In the genomic region with DNA sequence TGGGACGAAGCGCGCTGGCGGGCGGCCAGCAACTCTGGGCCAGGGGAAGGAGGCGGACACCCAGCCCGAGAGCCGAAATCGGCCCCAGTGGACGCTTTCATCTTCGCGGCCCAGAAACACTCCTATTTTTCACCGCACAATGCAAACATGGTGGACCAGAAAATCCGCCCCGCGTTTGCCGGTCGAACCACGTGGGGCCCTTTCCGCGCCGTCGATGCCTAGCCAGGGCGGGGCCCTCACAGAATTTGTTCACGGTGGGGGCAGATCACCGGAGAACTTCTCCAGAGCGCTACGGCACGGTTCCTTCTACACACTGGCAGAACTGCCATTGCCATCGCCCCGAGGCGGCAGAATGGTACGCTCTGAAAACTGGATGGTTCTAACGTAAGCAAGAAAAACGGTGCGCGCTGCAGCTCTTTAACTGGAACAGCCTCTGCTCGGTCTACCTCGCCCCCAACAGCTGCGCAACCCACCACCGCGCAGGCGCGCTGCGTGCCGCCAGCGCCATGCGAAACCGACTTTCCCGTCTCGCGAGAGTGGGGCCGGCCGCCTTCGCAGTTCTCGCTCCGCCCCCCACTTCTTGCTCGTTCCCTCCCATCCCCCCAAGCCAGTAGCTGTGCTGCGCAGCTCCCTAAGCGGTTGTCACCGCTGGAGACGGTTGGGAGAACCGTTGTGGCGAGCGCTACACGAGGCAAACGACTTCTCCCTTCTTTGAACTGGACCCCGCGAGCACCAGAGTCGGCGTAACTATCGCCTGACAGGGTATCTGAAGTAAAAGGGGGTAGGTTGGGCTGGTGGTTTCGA, we compare ENCODE assay signal across 8 cellular contexts. TPM values are rescaled to one million over a fixed set of nuclear protein-coding genes. Genes with fewer than 3 reads are reported as not detected.
A peak's percentile ranks its signal among the peaks of the same experiment; 100 is the strongest.
DNase-seq lines count a peak whose midpoint lies in the region; ATAC-seq lines count a peak whose summit lies in the region.

A gene with protein sequence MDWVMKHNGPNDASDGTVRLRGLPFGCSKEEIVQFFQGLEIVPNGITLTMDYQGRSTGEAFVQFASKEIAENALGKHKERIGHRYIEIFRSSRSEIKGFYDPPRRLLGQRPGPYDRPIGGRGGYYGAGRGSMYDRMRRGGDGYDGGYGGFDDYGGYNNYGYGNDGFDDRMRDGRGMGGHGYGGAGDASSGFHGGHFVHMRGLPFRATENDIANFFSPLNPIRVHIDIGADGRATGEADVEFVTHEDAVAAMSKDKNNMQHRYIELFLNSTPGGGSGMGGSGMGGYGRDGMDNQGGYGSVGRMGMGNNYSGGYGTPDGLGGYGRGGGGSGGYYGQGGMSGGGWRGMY (plus strand): TSS at position 610 of the 804 bp plus-strand sequence. CDS start 5,158 bp downstream, outside the sequence.

- peaks cover 1% of the 10 kb centered on the region for H3K27me3 Mint-ChIP-seq in activated T-helper 1 cell treated with anti-CD3 and anti-CD28 coated beads, Interleukin-12 subunit alpha, Interleukin-12 subunit beta, Interleukin-2, Interleukin-4 antibody, amounts not matched to agents 30 ng/mL and 10 ng/mL and 1 ng/mL, durations not matched to agents 14 hours and 24 hours and 36 hours (ENCODE audit: insufficient read depth)
- no peaks in the 10 kb centered on the region for H3K27me3 Mint-ChIP-seq in naive B cell

- peak within 1 kb of the TSS; percentile 100 for H3K4me3 Mint-ChIP-seq in activated T-helper 1 cell treated with anti-CD3 and anti-CD28 coated beads, Interleukin-12 subunit alpha, Interleukin-12 subunit beta, Interleukin-2, Interleukin-4 antibody, amounts not matched to agents 30 ng/mL and 10 ng/mL and 1 ng/mL, durations not matched to agents 14 hours and 24 hours and 36 hours
- H3K4me3 Mint-ChIP-seq in naive B cell, result peak within 1 kb of the TSS; percentile 98 to 100 (median 100)
- H3K4me3 Mint-ChIP-seq in stimulated activated effector memory CD8-positive, alpha-beta T cell treated with anti-CD3 and anti-CD28 coated beads, Interleukin-12 subunit alpha, Interleukin-12 subunit beta, amount 100 ng/mL, for 72 hours, result peak within 1 kb of the TSS; percentile 97

- intact Hi-C loops in activated T-helper 1 cell treated with anti-CD3 and anti-CD28 coated beads, Interleukin-12 subunit alpha, Interleukin-12 subunit beta, Interleukin-2, Interleukin-4 antibody, amounts not matched to agents 30 ng/mL and 10 ng/mL and 1 ng/mL, durations not matched to agents 14 hours and 24 hours and 36 hours (cut with micrococcal nuclease), result loop anchor here (1.0 to 5.0 kb wide), 10 partner anchors 76 to 570 kb away; a partner anchor contains a TSS

- no peaks in the 10 kb centered on the region for H3K9me3 Mint-ChIP-seq in activated T-helper 1 cell treated with anti-CD3 and anti-CD28 coated beads, Interleukin-12 subunit alpha, Interleukin-12 subunit beta, Interleukin-2, Interleukin-4 antibody, amounts not matched to agents 30 ng/mL and 10 ng/mL and 1 ng/mL, durations not matched to agents 14 hours and 24 hours and 36 hours
- peaks cover 0 to 8% (median 2%) of the 10 kb centered on the region in 7 donors for H3K9me3 Mint-ChIP-seq in naive B cell
- H3K9me3 Mint-ChIP-seq in stimulated activated effector memory CD8-positive, alpha-beta T cell treated with anti-CD3 and anti-CD28 coated beads, Interleukin-12 subunit alpha, Interleukin-12 subunit beta, amount 100 ng/mL, for 72 hours, result no peaks in the 10 kb centered on the region

- peaks cover 36% of the 10 kb centered on the region for H3K36me3 Mint-ChIP-seq in activated T-helper 1 cell treated with anti-CD3 and anti-CD28 coated beads, Interleukin-12 subunit alpha, Interleukin-12 subunit beta, Interleukin-2, Interleukin-4 antibody, amounts not matched to agents 30 ng/mL and 10 ng/mL and 1 ng/mL, durations not matched to agents 14 hours and 24 hours and 36 hours (ENCODE audit: low read depth)
- peaks cover 0 to 7% of the 10 kb centered on the region in 2 donors for H3K36me3 Mint-ChIP-seq in naive B cell
- H3K36me3 Mint-ChIP-seq in stimulated activated effector memory CD8-positive, alpha-beta T cell treated with anti-CD3 and anti-CD28 coated beads, Interleukin-12 subunit alpha, Interleukin-12 subunit beta, amount 100 ng/mL, for 72 hours, result peaks cover 58% of the 10 kb centered on the region

- H3K4me1 Mint-ChIP-seq in activated T-helper 1 cell treated with anti-CD3 and anti-CD28 coated beads, Interleukin-12 subunit alpha, Interleukin-12 subunit beta, Interleukin-2, Interleukin-4 antibody, amounts not matched to agents 30 ng/mL and 10 ng/mL and 1 ng/mL, durations not matched to agents 14 hours and 24 hours and 36 hours (ENCODE audit: low read depth), result peaks cover 66% of the 10 kb centered on the region
- peaks cover 45 to 66% (median 59%) of the 10 kb centered on the region in 3 donors for H3K4me1 Mint-ChIP-seq in naive B cell
- peaks cover 56% of the 10 kb centered on the region for H3K4me1 Mint-ChIP-seq in stimulated activated effector memory CD8-positive, alpha-beta T cell treated with anti-CD3 and anti-CD28 coated beads, Interleukin-12 subunit alpha, Interleukin-12 subunit beta, amount 100 ng/mL, for 72 hours

- DNase-seq in EH (ENCODE audit: low read depth) (peak; percentile 97), GOT3 (lab: John Stamatoyannopoulos, UW) (peak; percentile 93), LHCN-M2 (ENCODE audit: low read depth) (peak; percentile 96), RPMI7951 (ENCODE audit: low read depth) (peak; percentile 93), fibroblast of gingiva (ENCODE audit: low read depth) (peak; percentile 98), naive B cell (peak; percentile 99)
- peak; percentile 99 for DNase-seq in activated T-helper 1 cell treated with anti-CD3 and anti-CD28 coated beads, Interleukin-12 subunit alpha, Interleukin-12 subunit beta, Interleukin-2, Interleukin-4 antibody, amounts not matched to agents 30 ng/mL and 10 ng/mL and 1 ng/mL, durations not matched to agents 14 hours and 24 hours and 36 hours (ENCODE audit: low spot score)
- DNase-seq in stimulated activated effector memory CD8-positive, alpha-beta T cell treated with anti-CD3 and anti-CD28 coated beads, Interleukin-12 subunit alpha, Interleukin-12 subunit beta, amount 100 ng/mL, for 72 hours (ENCODE audit: low spot score in 2 of 2), result peak; percentile 99

- peak within 1 kb of the TSS; percentile 99 for H3K27ac Mint-ChIP-seq in activated T-helper 1 cell treated with anti-CD3 and anti-CD28 coated beads, Interleukin-12 subunit alpha, Interleukin-12 subunit beta, Interleukin-2, Interleukin-4 antibody, amounts not matched to agents 30 ng/mL and 10 ng/mL and 1 ng/mL, durations not matched to agents 14 hours and 24 hours and 36 hours
- peak within 1 kb of the TSS; percentile 99 to 100 (median 99) for H3K27ac Mint-ChIP-seq in naive B cell
- H3K27ac Mint-ChIP-seq in stimulated activated effector memory CD8-positive, alpha-beta T cell treated with anti-CD3 and anti-CD28 coated beads, Interleukin-12 subunit alpha, Interleukin-12 subunit beta, amount 100 ng/mL, for 72 hours, result peak within 1 kb of the TSS; percentile 100

- ATAC-seq in naive B cell (ENCODE audit: low read depth in 2 of 2), result peak; percentile 77 to 81
- peak; percentile 90 for ATAC-seq in stimulated activated effector memory CD8-positive, alpha-beta T cell treated with anti-CD3 and anti-CD28 coated beads, Interleukin-12 subunit alpha, Interleukin-12 subunit beta, amount 100 ng/mL, for 72 hours

RNA-seq across cellular contexts. Expression of the gene that starts here (rescaled TPM):
- total RNA-seq in LHCN-M2 (2014; rRNA removed), result 20.0 and 36.6 TPM in 2 replicates
- 201 TPM for polyA plus RNA-seq in LHCN-M2 (2012)
- total RNA-seq in RPMI7951 (2014; rRNA removed; shearing (Covaris generic)), result 17.8 and 20.2 TPM in 2 replicates
- total RNA-seq in activated T-helper 1 cell treated with anti-CD3 and anti-CD28 coated beads, Interleukin-12 subunit alpha, Interleukin-12 subunit beta, Interleukin-2, Interleukin-4 antibody, amounts not matched to agents 30 ng/mL and 10 ng/mL and 1 ng/mL, durations not matched to agents 14 hours and 24 hours and 36 hours, result 176 and 184 TPM in 2 replicates
- polyA plus RNA-seq in naive B cell (ENCODE audit: low read depth in 6 of 6), result 100 to 1,000 TPM; 101 to 147 (median 126) TPM

Comparison
In these comparisons a context has a peak if more than half of its experiments do, and no peak if none do; other contexts are left out.
1. Peak in every context shown above with its lines: DNase-seq and ATAC-seq.